30 cellular contexts compared by ENCODE assay signal in the genomic region with DNA sequence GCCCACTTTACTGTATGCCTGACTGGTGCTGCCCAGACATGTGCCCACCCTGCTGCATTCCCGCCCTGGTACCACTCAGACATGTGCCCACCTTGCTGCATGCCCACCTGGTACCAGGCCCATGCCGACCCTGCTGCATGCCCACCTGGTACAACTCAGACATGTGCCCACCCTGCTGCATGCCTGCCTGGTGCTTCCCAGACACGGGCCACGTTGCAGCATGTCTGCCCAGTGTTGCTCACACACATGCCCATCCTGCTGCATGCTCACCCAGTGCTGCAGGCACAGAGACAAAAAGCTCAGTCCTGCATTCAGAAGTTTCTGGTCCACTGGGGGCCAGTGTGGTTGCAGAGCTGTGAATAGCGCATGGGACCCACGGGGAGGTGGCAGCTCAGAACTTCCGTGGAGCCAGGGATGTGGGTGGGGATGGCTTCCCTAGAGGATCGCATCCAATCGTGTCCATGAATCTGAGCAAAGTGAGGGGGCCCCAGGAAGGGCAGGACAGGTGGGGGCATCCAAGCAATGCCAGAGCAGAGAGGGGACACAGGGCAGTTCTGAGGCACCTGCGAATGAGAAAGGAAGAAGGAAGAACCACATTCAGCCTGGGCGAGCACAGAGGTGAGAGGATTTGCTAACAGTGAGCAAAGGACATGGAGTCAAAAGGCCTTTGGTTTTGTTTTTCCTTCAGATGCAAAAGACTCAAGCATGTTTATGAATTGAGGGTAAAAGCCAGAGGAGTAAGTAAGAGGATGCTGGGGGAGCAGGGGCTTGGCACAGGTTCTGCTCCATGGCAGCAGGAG.
DNase-seq lines count a peak whose midpoint lies in the region; ATAC-seq and TF ChIP-seq lines count a peak whose summit lies in the region.
"Had no signal": no experiment of that assay in that cellular context is flagged by ENCODE, and none has a peak within 500 bp of the region (broad histone marks: within the 10 kb centered on the region; RNA-seq: fewer than 3 reads in every experiment).

No MANE protein-coding gene starts in this region.

- no peak for ATAC-seq in activated CD4-positive, alpha-beta T cell treated with anti-CD3 and anti-CD28 coated beads for 36 hours
- no peak for ATAC-seq in HG03439 (IDR thresholded peaks at IDR 0.05; ENCODE audit: unreplicated experiment)
- ATAC-seq: activated CD4-positive, CD25-positive, alpha-beta regulatory T cell treated with anti-CD3 and anti-CD28 coated beads, Interleukin-2, amount 50 U/mL, for 24 hours; effector memory CD8-positive, alpha-beta T cell; PC-3; stimulated activated effector memory CD8-positive, alpha-beta T cell treated with anti-CD3 and anti-CD28 coated beads, Interleukin-12 subunit alpha, Interleukin-12 subunit beta, amount 100 ng/mL, for 72 hours had no signal

- no peak overlapping the region for H3K4me3 Mint-ChIP-seq in activated CD4-positive, alpha-beta T cell treated with anti-CD3 and anti-CD28 coated beads for 36 hours
- H3K4me3 Mint-ChIP-seq in osteocyte (ENCODE audit: unreplicated experiment), result no peak overlapping the region
- H3K4me3 Mint-ChIP-seq: activated naive CD4-positive, alpha-beta T cell treated with anti-CD3 and anti-CD28 coated beads, Interleukin-2, amount 10 ng/mL, durations not matched to agents 7 days and 5 days; CD4-positive, CD25-positive, alpha-beta regulatory T cell; effector memory CD8-positive, alpha-beta T cell; IgD-negative memory B cell; nephron progenitor cell; stimulated activated effector memory CD8-positive, alpha-beta T cell treated with anti-CD3 and anti-CD28 coated beads, Interleukin-12 subunit alpha, Interleukin-12 subunit beta, amount 100 ng/mL, for 72 hours had no signal

- H3K4me3 ChIP-seq in H7 (ENCODE audit: insufficient read depth, low read depth, low read length) (no peak overlapping the region), esophagus muscularis mucosa (no peak overlapping the region), BE2C (ENCODE audit: low read depth, low read length) (no peak overlapping the region)
- H3K4me3 ChIP-seq: sigmoid colon had no signal

- no peaks in the 10 kb centered on the region for H3K27me3 Mint-ChIP-seq in activated CD4-positive, alpha-beta T cell treated with anti-CD3 and anti-CD28 coated beads for 36 hours
- no peaks in the 10 kb centered on the region for H3K27me3 Mint-ChIP-seq in osteocyte (ENCODE audit: unreplicated experiment)

- H3K27me3 ChIP-seq in H7 (ENCODE audit: control insufficient read depth, insufficient read depth, low read length), result no peaks in the 10 kb centered on the region
- peaks cover 0 to 25% (median 0%) of the 10 kb centered on the region in 4 donors for H3K27me3 ChIP-seq in esophagus muscularis mucosa
- H3K27me3 ChIP-seq in BE2C, result no peaks in the 10 kb centered on the region
- H3K27me3 ChIP-seq: sigmoid colon had no signal

- H3K4me1 ChIP-seq in esophagus muscularis mucosa (no peaks in the 10 kb centered on the region), BE2C (no peaks in the 10 kb centered on the region)
- H3K4me1 ChIP-seq: sigmoid colon had no signal

- peaks cover 7% of the 10 kb centered on the region for H3K9me3 Mint-ChIP-seq in activated CD4-positive, alpha-beta T cell treated with anti-CD3 and anti-CD28 coated beads for 36 hours (ENCODE audit: low read depth)
- H3K9me3 Mint-ChIP-seq in osteocyte (ENCODE audit: unreplicated experiment), result peaks cover 8% of the 10 kb centered on the region
- H3K9me3 Mint-ChIP-seq: stimulated activated effector memory CD8-positive, alpha-beta T cell treated with anti-CD3 and anti-CD28 coated beads, Interleukin-12 subunit alpha, Interleukin-12 subunit beta, amount 100 ng/mL, for 72 hours had no signal

- 93% methylated on average over 11 of the region's 11 CpGs for WGBS in esophagus muscularis mucosa

- DNase-seq in activated CD4-positive, alpha-beta T cell treated with anti-CD3 and anti-CD28 coated beads for 36 hours, result no peak
- DNase-seq in activated CD4-positive, alpha-beta T cell treated with anti-CD3 and anti-CD28 coated beads, Interleukin-2, amount 50 U/mL, for 4 hours, result no peak
- DNase-seq in H7, result peak; percentile 54
- peak; percentile 72 for DNase-seq in esophagus muscularis mucosa (ENCODE audit: extremely low spot score)
- DNase-seq in osteocyte (ENCODE audit: extremely low spot score, unreplicated experiment), result peak; percentile 75
- DNase-seq in cerebellar nuclear complex (lab: John Stamatoyannopoulos, UW), result no peak
- no peak for DNase-seq in BE2C
- DNase-seq: activated naive CD4-positive, alpha-beta T cell treated with anti-CD3 and anti-CD28 coated beads, Interleukin-2, amount 10 ng/mL, durations not matched to agents 7 days and 5 days; activated T-cell treated with anti-CD3 and anti-CD28 coated beads, Interleukin-2, amount 50 U/mL, for 48 hours; amygdala; CD4-positive, CD25-positive, alpha-beta regulatory T cell; effector memory CD8-positive, alpha-beta T cell; erythroblast; kidney glomerular epithelial cell; NCI-H1092; NCI-H187; NCI-H524 treated with DMSO at 0.1 percent for 48 hours; nephron progenitor cell; NK-92 treated with Interleukin-12 subunit alpha and Interleukin-12 subunit beta, amount 100 ng/mL, for 24 hours; PC-3; SHP77 treated with DMSO at 0.1 percent for 48 hours; sigmoid colon; stimulated activated CD4-positive, alpha-beta T cell treated with anti-CD3 and anti-CD28 coated beads, Interleukin-4, amount 100 ng/mL, for 24 hours; substantia nigra; SW 1271 had no signal

- POLR2A ChIA-PET in activated CD4-positive, alpha-beta T cell treated with anti-CD3 and anti-CD28 coated beads for 36 hours (lab: Charles Lee), result no interaction called here

- H3K36me3 ChIP-seq in H7 (replicated peaks; ENCODE audit: control insufficient read depth, insufficient read depth, low read length), result no peaks in the 10 kb centered on the region
- H3K36me3 ChIP-seq in esophagus muscularis mucosa, result no peaks in the 10 kb centered on the region
- no peaks in the 10 kb centered on the region for H3K36me3 ChIP-seq in BE2C
- H3K36me3 ChIP-seq: sigmoid colon had no signal

- no peak overlapping the region for H3K27ac ChIP-seq in esophagus muscularis mucosa (replicated peaks in 1 of 4)
- H3K27ac ChIP-seq: 22Rv1, sigmoid colon had no signal

- H3K9me3 ChIP-seq in esophagus muscularis mucosa (peaks cover 0 to 18% (median 10%) of the 10 kb centered on the region in 4 donors), BE2C (no peaks in the 10 kb centered on the region)

- TF ChIP-seq POLR2A in esophagus muscularis mucosa (IDR thresholded peaks at IDR 0.05; ENCODE audit: low read depth), result no peak

- H3K27ac Mint-ChIP-seq in activated CD4-positive, alpha-beta T cell treated with anti-CD3 and anti-CD28 coated beads for 36 hours, result peak overlapping the region; percentile 20
- H3K27ac Mint-ChIP-seq in osteocyte (ENCODE audit: unreplicated experiment), result no peak overlapping the region
- H3K27ac Mint-ChIP-seq: activated naive CD4-positive, alpha-beta T cell treated with anti-CD3 and anti-CD28 coated beads, Interleukin-2, amount 10 ng/mL, durations not matched to agents 7 days and 5 days; CD4-positive, CD25-positive, alpha-beta regulatory T cell; effector memory CD8-positive, alpha-beta T cell; nephron progenitor cell; stimulated activated effector memory CD8-positive, alpha-beta T cell treated with anti-CD3 and anti-CD28 coated beads, Interleukin-12 subunit alpha, Interleukin-12 subunit beta, amount 100 ng/mL, for 72 hours had no signal

- no peak for TF ChIP-seq EP300 in esophagus muscularis mucosa (IDR thresholded peaks at IDR 0.05)

- no peaks in the 10 kb centered on the region for H3K36me3 Mint-ChIP-seq in activated CD4-positive, alpha-beta T cell treated with anti-CD3 and anti-CD28 coated beads for 36 hours (ENCODE audit: low read depth)
- no peaks in the 10 kb centered on the region for H3K36me3 Mint-ChIP-seq in osteocyte (ENCODE audit: unreplicated experiment)
- H3K36me3 Mint-ChIP-seq: CD4-positive, CD25-positive, alpha-beta regulatory T cell; stimulated activated effector memory CD8-positive, alpha-beta T cell treated with anti-CD3 and anti-CD28 coated beads, Interleukin-12 subunit alpha, Interleukin-12 subunit beta, amount 100 ng/mL, for 72 hours had no signal

- CTCF ChIA-PET in activated CD4-positive, alpha-beta T cell treated with anti-CD3 and anti-CD28 coated beads for 36 hours (lab: Charles Lee), result no interaction called here

- TF ChIP-seq CTCF in esophagus muscularis mucosa (IDR thresholded peaks at IDR 0.05) (no peak), osteocyte (IDR thresholded peaks at IDR 0.05) (no peak), BE2C (IDR thresholded peaks at IDR 0.05; ENCODE audit: low read depth, low read length) (no peak)

- intact Hi-C loops in activated CD4-positive, alpha-beta T cell treated with anti-CD3 and anti-CD28 coated beads for 36 hours (cut with DNase I, micrococcal nuclease), result no loop called here
- intact Hi-C loops in esophagus muscularis mucosa (cut with DNase I), result no loop called here

- peaks cover 17% of the 10 kb centered on the region for H3K4me1 Mint-ChIP-seq in activated CD4-positive, alpha-beta T cell treated with anti-CD3 and anti-CD28 coated beads for 36 hours
- no peaks in the 10 kb centered on the region for H3K4me1 Mint-ChIP-seq in osteocyte (ENCODE audit: unreplicated experiment)
- H3K4me1 Mint-ChIP-seq: nephron progenitor cell had no signal

Comparison
In these comparisons a context has a peak if more than half of its experiments do, and no peak if none do; other contexts are left out.
1. DNase-seq: peak in H7 (single experiment), esophagus muscularis mucosa (single experiment) and osteocyte (single experiment); none in activated CD4-positive, alpha-beta T cell treated with anti-CD3 and anti-CD28 coated beads for 36 hours (single experiment), activated CD4-positive, alpha-beta T cell treated with anti-CD3 and anti-CD28 coated beads, Interleukin-2, amount 50 U/mL, for 4 hours (0 of 2), cerebellar nuclear complex (0 of 2) and BE2C (single experiment).